8 cellular contexts compared by ENCODE assay signal in genomic region chr1:16078925-16079656, GRCh38.
DNase-seq lines count a peak whose midpoint lies in the region; ATAC-seq lines count a peak whose summit lies in the region.

No MANE protein-coding gene starts in this region.

- ATAC-seq in HG02610 (IDR thresholded peaks at IDR 0.05; ENCODE audit: unreplicated experiment), result peak; percentile 68
- ATAC-seq in HG03565 (IDR thresholded peaks at IDR 0.05; ENCODE audit: unreplicated experiment), result no peak

- DNase-seq in D341Med (ENCODE audit: low spot score), result peak; percentile 83
- peak; percentile 58 for DNase-seq in NCI-H446 treated with DMSO at 0.1 percent for 48 hours (lab: John Stamatoyannopoulos, UW)
- peak; percentile 64 for DNase-seq in activated CD4-positive, alpha-beta T cell treated with anti-CD3 and anti-CD28 coated beads for 1 hour
- DNase-seq in caudate nucleus (lab: John Stamatoyannopoulos, UW), result peak in 56 of 61 donors; percentile 6 to 77 (median 46)
- peak; percentile 78 for DNase-seq in kidney tubule cell (ENCODE audit: low spot score)
- peak; percentile 78 to 80 for DNase-seq in stimulated activated CD4-positive, alpha-beta T cell treated with anti-CD3 and anti-CD28 coated beads, Interleukin-2, amount 100 ng/mL, for 24 hours

- H3K27ac ChIP-seq in caudate nucleus (ENCODE audit: low read depth, low read length), result no peak overlapping the region
